In the genomic region with DNA sequence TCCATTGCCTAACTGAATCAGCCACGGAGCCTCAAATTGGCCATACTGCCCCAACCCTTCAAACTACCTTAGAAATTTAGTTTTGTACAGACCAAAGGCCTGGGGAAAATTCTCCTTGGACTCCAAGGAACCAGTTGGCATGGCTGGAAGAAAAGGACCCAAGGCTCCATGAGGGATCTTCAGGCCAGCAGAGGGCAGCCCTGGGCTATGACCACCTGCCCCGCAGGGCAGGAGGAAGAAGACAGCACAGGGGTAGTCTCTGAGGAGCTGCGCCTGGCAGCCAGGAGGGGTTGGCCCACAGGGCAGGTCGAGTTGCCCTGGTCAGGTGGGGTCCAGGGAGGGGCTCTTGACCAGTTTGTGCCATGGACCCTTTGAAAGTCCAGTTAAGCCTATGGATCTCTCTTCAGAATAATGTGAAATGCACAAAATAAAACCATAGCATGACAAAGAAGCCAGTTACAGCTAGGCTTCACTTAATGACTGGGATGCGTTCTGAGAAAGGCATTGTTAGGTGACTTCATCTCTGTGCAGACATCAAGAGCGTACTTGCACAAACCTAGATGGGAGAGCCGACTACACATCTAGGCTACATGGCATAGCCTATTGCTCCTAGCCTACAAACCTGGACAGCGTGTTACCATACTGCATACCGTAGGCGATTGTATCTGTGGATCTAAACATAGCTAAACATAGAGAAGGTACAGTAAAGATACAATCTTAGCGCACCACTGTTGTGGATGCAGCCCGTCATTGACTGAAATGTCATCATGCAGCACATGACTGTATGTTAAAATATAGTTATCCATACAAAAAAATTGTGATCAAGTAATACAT, we compare ENCODE assay signal across 8 cellular contexts. TPM values are rescaled to one million over a fixed set of nuclear protein-coding genes. Genes with fewer than 3 reads are reported as not detected.
DNase-seq lines count a peak whose midpoint lies in the region; ATAC-seq, FAIRE-seq and TF ChIP-seq lines count a peak whose summit lies in the region.

No MANE protein-coding gene starts in this region.

- POLR2A ChIA-PET in OCI-LY7 (lab: Charles Lee), result no interaction called here

- H3K4me1 ChIP-seq in BLaER1, result peaks cover 26% of the 10 kb centered on the region
- no peaks in the 10 kb centered on the region for H3K4me1 ChIP-seq in GM23338 (ENCODE audit: insufficient read depth)
- no peaks in the 10 kb centered on the region for H3K4me1 ChIP-seq in OCI-LY7 (ENCODE audit: insufficient read depth, low read length, poor library complexity, severe bottlenecking)
- H3K4me1 ChIP-seq in left ventricle myocardium inferior, result no peaks in the 10 kb centered on the region
- H3K4me1 ChIP-seq in small intestine (ENCODE audit: control insufficient read depth in 2 of 2, insufficient read depth in 1 of 2, low read depth in 1 of 2, low read length in 1 of 2), result no peaks in the 10 kb centered on the region

- TF ChIP-seq CTCF in GM23338 (conservative IDR thresholded peaks at IDR 0.05; ENCODE audit: low read depth in 2 of 2), result peak; percentile 77 to 94
- peak; percentile 67 for TF ChIP-seq CTCF in OCI-LY7 (conservative IDR thresholded peaks at IDR 0.05; ENCODE audit: low read length)
- TF ChIP-seq CTCF in left ventricle myocardium inferior (IDR thresholded peaks at IDR 0.05; ENCODE audit: borderline replicate concordance), result peak; percentile 67

- H3K36me3 ChIP-seq in BLaER1, result no peaks in the 10 kb centered on the region
- H3K36me3 ChIP-seq in GM23338 (ENCODE audit: insufficient read depth), result no peaks in the 10 kb centered on the region
- no peaks in the 10 kb centered on the region for H3K36me3 ChIP-seq in OCI-LY7 (ENCODE audit: insufficient read depth, low read length)
- H3K36me3 ChIP-seq in left ventricle myocardium inferior, result no peaks in the 10 kb centered on the region
- no peaks in the 10 kb centered on the region for H3K36me3 ChIP-seq in small intestine (ENCODE audit: control insufficient read depth in 2 of 2, insufficient read depth in 2 of 2, low read length in 2 of 2)

- H4K20me1 ChIP-seq in BLaER1 (no peaks in the 10 kb centered on the region), GM23338 (replicated peaks; ENCODE audit: insufficient read depth) (no peaks in the 10 kb centered on the region), OCI-LY7 (ENCODE audit: insufficient read depth, low read length) (no peaks in the 10 kb centered on the region)

- H3K9me3 Mint-ChIP-seq in GM23338, result no peaks in the 10 kb centered on the region
- no peaks in the 10 kb centered on the region for H3K9me3 Mint-ChIP-seq in activated naive CD4-positive, alpha-beta T cell treated with anti-CD3 and anti-CD28 coated beads, Interleukin-2, amount 10 ng/mL, durations not matched to agents 7 days and 5 days

- H3K9ac ChIP-seq in BLaER1, result no peak overlapping the region

- H3K27ac Mint-ChIP-seq in GM23338, result no peak overlapping the region
- no peak overlapping the region for H3K27ac Mint-ChIP-seq in activated naive CD4-positive, alpha-beta T cell treated with anti-CD3 and anti-CD28 coated beads, Interleukin-2, amount 10 ng/mL, durations not matched to agents 7 days and 5 days

- no peak overlapping the region for H3K4me3 Mint-ChIP-seq in GM23338
- no peak overlapping the region for H3K4me3 Mint-ChIP-seq in activated naive CD4-positive, alpha-beta T cell treated with anti-CD3 and anti-CD28 coated beads, Interleukin-2, amount 10 ng/mL, durations not matched to agents 7 days and 5 days

- 60 to 73% (median 61%) methylated on average over 12 of the region's 12 CpGs for WGBS in small intestine, 3 donors

- H3K9me2 ChIP-seq in GM23338 (ENCODE audit: insufficient read depth) (no peaks in the 10 kb centered on the region), OCI-LY7 (ENCODE audit: insufficient read depth, low read length) (no peaks in the 10 kb centered on the region)

- H3K27ac ChIP-seq in BLaER1, result no peak overlapping the region
- no peak overlapping the region for H3K27ac ChIP-seq in GM23338 (ENCODE audit: low read depth)
- H3K27ac ChIP-seq in OCI-LY7 (ENCODE audit: low read depth, low read length, poor library complexity, severe bottlenecking), result no peak overlapping the region
- H3K27ac ChIP-seq in left ventricle myocardium inferior (replicated peaks), result no peak overlapping the region
- H3K27ac ChIP-seq in small intestine (ENCODE audit: low read depth in 1 of 2, low read length in 1 of 2), result no peak overlapping the region

- ATAC-seq in GM23338 (peak; percentile 98), HG02763 (IDR thresholded peaks at IDR 0.05; ENCODE audit: unreplicated experiment) (no peak), HG02852 (IDR thresholded peaks at IDR 0.05; ENCODE audit: unreplicated experiment) (no peak)

- intact Hi-C loops in OCI-LY7 (cut with micrococcal nuclease; ENCODE audit: unreplicated experiment) (loop anchor here (1.0 to 10.0 kb wide), 2 partner anchors 28 to 139 kb away; no protein-coding TSS in a partner anchor), left ventricle myocardium inferior (cut with micrococcal nuclease) (no loop called here)

- peaks cover 2% of the 10 kb centered on the region for H3K27me3 Mint-ChIP-seq in GM23338 (ENCODE audit: insufficient read depth, low read depth, poor library complexity)
- peaks cover 44% of the 10 kb centered on the region for H3K27me3 Mint-ChIP-seq in activated naive CD4-positive, alpha-beta T cell treated with anti-CD3 and anti-CD28 coated beads, Interleukin-2, amount 10 ng/mL, durations not matched to agents 7 days and 5 days

- H3K9me3 ChIP-seq in BLaER1 (no peaks in the 10 kb centered on the region), OCI-LY7 (ENCODE audit: low read length) (no peaks in the 10 kb centered on the region), left ventricle myocardium inferior (replicated peaks) (no peaks in the 10 kb centered on the region), small intestine (ENCODE audit: control insufficient read depth, low read depth) (no peaks in the 10 kb centered on the region)

- peaks cover 5% of the 10 kb centered on the region for H3K4me1 Mint-ChIP-seq in GM23338
- no peaks in the 10 kb centered on the region for H3K4me1 Mint-ChIP-seq in activated naive CD4-positive, alpha-beta T cell treated with anti-CD3 and anti-CD28 coated beads, Interleukin-2, amount 10 ng/mL, durations not matched to agents 7 days and 5 days

- H3K27me3 ChIP-seq in BLaER1 (no peaks in the 10 kb centered on the region), GM23338 (ENCODE audit: insufficient read depth) (no peaks in the 10 kb centered on the region), left ventricle myocardium inferior (ENCODE audit: low read depth) (peaks cover 37% of the 10 kb centered on the region), small intestine (ENCODE audit: control insufficient read depth in 2 of 2, insufficient read depth in 2 of 2, low read length in 2 of 2) (peaks cover 0 to 2% of the 10 kb centered on the region in 2 donors)

- BruUV-seq in OCI-LY7 (replicated peaks; lab: Mats Ljungman, UMichigan), result no TSS peak

- CTCF ChIA-PET in OCI-LY7 (lab: Charles Lee; ENCODE audit: unreplicated experiment), result no interaction called here
- CTCF ChIA-PET in activated naive CD4-positive, alpha-beta T cell treated with anti-CD3 and anti-CD28 coated beads, Interleukin-2, amount 10 ng/mL, durations not matched to agents 7 days and 5 days (lab: Charles Lee), result interaction anchor here (0.8 to 4.4 kb wide), 8 partner anchors 21 to 115 kb away, joined by 3 to 25 read pairs (median 4); no protein-coding TSS in a partner anchor

- H3K79me2 ChIP-seq in GM23338 (replicated peaks; ENCODE audit: insufficient read depth), result no peaks in the 10 kb centered on the region
- no peaks in the 10 kb centered on the region for H3K79me2 ChIP-seq in OCI-LY7 (ENCODE audit: insufficient read depth, low read depth, low read length)

- H3K4me3 ChIP-seq in BLaER1 (no peak overlapping the region), GM23338 (no peak overlapping the region), OCI-LY7 (ENCODE audit: low read depth, low read length, poor library complexity, severe bottlenecking) (no peak overlapping the region), left ventricle myocardium inferior (no peak overlapping the region), small intestine (ENCODE audit: low read depth in 1 of 2, low read length in 2 of 2) (no peak overlapping the region)

- no peak for FAIRE-seq in small intestine (lab: Jason Lieb, UNC)

- DNase-seq in GM23338 (ENCODE audit: low spot score), result peak; percentile 82
- peak; percentile 33 for DNase-seq in OCI-LY7 (ENCODE audit: low spot score)
- peak; percentile 57 for DNase-seq in activated naive CD4-positive, alpha-beta T cell treated with anti-CD3 and anti-CD28 coated beads, Interleukin-2, amount 10 ng/mL, durations not matched to agents 7 days and 5 days
- peak; percentile 34 for DNase-seq in left ventricle myocardium inferior
- peak; percentile 65 for DNase-seq in small intestine

- no peak overlapping the region for H2AFZ ChIP-seq in GM23338
- H2AFZ ChIP-seq in OCI-LY7 (ENCODE audit: low read length), result no peak overlapping the region

- no peaks in the 10 kb centered on the region for H3K36me3 Mint-ChIP-seq in GM23338 (ENCODE audit: low read depth)
- H3K36me3 Mint-ChIP-seq in activated naive CD4-positive, alpha-beta T cell treated with anti-CD3 and anti-CD28 coated beads, Interleukin-2, amount 10 ng/mL, durations not matched to agents 7 days and 5 days, result no peaks in the 10 kb centered on the region

- no peaks in the 10 kb centered on the region for H3F3A ChIP-seq in GM23338 (replicated peaks; ENCODE audit: low read depth)

- H3K4me2 ChIP-seq in BLaER1 (peak overlapping the region; percentile 7; the same call in 1 of the 2 replicates), GM23338 (no peak overlapping the region), OCI-LY7 (ENCODE audit: low read length) (no peak overlapping the region)

TF ChIP-seq in GM23338, 12 proteins besides CTCF, POLR2A, EP300 and RAD21 (continues in another document):
- TF ChIP-seq STAT1 (IDR thresholded peaks at IDR 0.05; ENCODE audit: unreplicated experiment), result no peak

RNA-seq across cellular contexts. Expression of a gene that starts 26.1 kb away (rescaled TPM):
- total RNA-seq in GM23338 (2014; rRNA removed; shearing (Covaris generic)), result 0.03 and 0.04 TPM in 2 replicates
- not detected in 2 replicates for polyA plus RNA-seq in GM23338 (2016; fragmentation: Nextera tagmentation; extraction: Ambion mirVana)
- not detected in 2 replicates for total RNA-seq in OCI-LY7 (2014; rRNA removed; shearing (Covaris generic))
- not detected in 2 replicates for total RNA-seq in OCI-LY7 (2022)
- total RNA-seq in left ventricle myocardium inferior, result not detected
- polyA plus RNA-seq in small intestine, result under 1 TPM in 1 of 3 donors, not detected in 2; 0.01 TPM

RNA-seq across cellular contexts. Expression of a gene that starts 40.9 kb away (rescaled TPM):
- total RNA-seq in GM23338 (2014; rRNA removed; shearing (Covaris generic)), result 0.54 TPM in 1 of 2 replicates, not detected in the other
- polyA plus RNA-seq in GM23338 (2016; fragmentation: Nextera tagmentation; extraction: Ambion mirVana) (not detected in 2 replicates), small intestine (under 1 TPM in 1 of 3 donors, not detected in 2; 0.15 TPM)
- total RNA-seq in OCI-LY7 (2014; rRNA removed; shearing (Covaris generic)), result not detected in 2 replicates
- total RNA-seq in OCI-LY7 (2022) (not detected in 2 replicates), left ventricle myocardium inferior (not detected)
